8 cellular contexts compared by ENCODE assay signal in the genomic region with DNA sequence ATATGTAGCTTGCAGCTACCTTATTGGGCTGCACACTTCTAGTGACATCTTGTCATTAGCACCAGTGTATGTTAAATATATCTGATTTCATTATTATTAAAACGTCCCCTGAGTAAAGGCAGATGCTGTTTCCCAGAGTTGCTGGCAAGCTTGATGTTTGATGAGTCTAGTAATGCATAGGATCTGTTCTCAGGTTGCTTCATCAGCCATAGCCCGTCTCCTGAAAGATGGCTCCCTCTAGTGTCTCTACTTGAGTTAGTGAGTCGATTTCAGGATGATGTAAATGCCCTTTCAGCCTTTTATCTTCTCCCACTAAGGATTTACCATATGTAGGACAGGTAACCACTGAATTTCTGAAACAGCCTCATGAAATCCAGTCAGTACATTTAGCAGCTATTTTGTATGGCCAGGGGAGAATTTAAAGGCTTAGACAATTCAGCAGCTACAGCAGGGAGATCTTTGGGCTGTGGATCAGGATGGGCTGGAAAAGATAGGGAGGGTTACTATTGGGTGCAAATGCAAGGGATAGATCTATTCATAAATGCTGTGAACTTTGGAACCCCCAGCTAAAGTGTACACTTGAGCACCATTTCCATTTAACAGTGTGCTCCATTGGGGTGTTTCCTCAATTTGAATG.
A peak's percentile ranks its signal among the peaks of the same experiment; 100 is the strongest.
DNase-seq lines count a peak whose midpoint lies in the region; ATAC-seq and TF ChIP-seq lines count a peak whose summit lies in the region.

No MANE protein-coding gene starts in this region.

- no peaks in the 10 kb centered on the region for H3K79me2 ChIP-seq in SU-DHL-6 (ENCODE audit: insufficient read depth, low read length)

- H3K4me3 Mint-ChIP-seq in effector memory CD8-positive, alpha-beta T cell, result no peak overlapping the region

- no peak for ATAC-seq in GM19324 (IDR thresholded peaks at IDR 0.05; ENCODE audit: low FRiP score, unreplicated experiment)
- ATAC-seq in effector memory CD8-positive, alpha-beta T cell (replicated peaks), result no peak

- peaks cover 5 to 26% of the 10 kb centered on the region in 2 donors for H3K9me3 Mint-ChIP-seq in effector memory CD8-positive, alpha-beta T cell

- no peak overlapping the region for H3K4me2 ChIP-seq in SU-DHL-6 (ENCODE audit: low read depth, low read length, poor library complexity, severe bottlenecking)

- H3K36me3 Mint-ChIP-seq in effector memory CD8-positive, alpha-beta T cell (ENCODE audit: insufficient read depth), result no peaks in the 10 kb centered on the region

- H3F3A ChIP-seq in SU-DHL-6 (ENCODE audit: insufficient read depth), result no peaks in the 10 kb centered on the region

- no peak overlapping the region for H2AFZ ChIP-seq in SU-DHL-6 (ENCODE audit: low read depth, low read length, severe bottlenecking)

- CTCF ChIA-PET in HEK293 (lab: Yijun Ruan, JAX), result interaction anchor here (0.6 to 1.7 kb wide), 15 partner anchors 8 to 867 kb away, joined by 3 to 14 read pairs (median 3); no protein-coding TSS in a partner anchor

- no peaks in the 10 kb centered on the region for H4K20me1 ChIP-seq in SU-DHL-6 (ENCODE audit: low read depth, low read length)

- H3K36me3 ChIP-seq in HEK293 (ENCODE audit: control insufficient read depth in 2 of 2, insufficient read depth in 1 of 2, low read length in 2 of 2) (no peaks in the 10 kb centered on the region), SU-DHL-6 (ENCODE audit: low read length) (no peaks in the 10 kb centered on the region)

- no peaks in the 10 kb centered on the region for H3K9me2 ChIP-seq in SU-DHL-6 (replicated peaks; ENCODE audit: insufficient read depth, low read length)

- H3K4me3 ChIP-seq in HEK293 (ENCODE audit: low read depth, low read length) (no peak overlapping the region), SU-DHL-6 (ENCODE audit: insufficient read depth, low read length, poor library complexity, severe bottlenecking) (no peak overlapping the region)

- no peaks in the 10 kb centered on the region for H3K27me3 Mint-ChIP-seq in effector memory CD8-positive, alpha-beta T cell

- H3K27ac ChIP-seq in HEK293 (ENCODE audit: extremely low read depth, low read depth, low read length) (no peak overlapping the region), SU-DHL-6 (ENCODE audit: low read depth, low read length) (no peak overlapping the region)

- H3K27me3 ChIP-seq in SU-DHL-6 (ENCODE audit: low read length), result no peaks in the 10 kb centered on the region

- no peak overlapping the region for H3K27ac Mint-ChIP-seq in effector memory CD8-positive, alpha-beta T cell

- DNase-seq in GM10266 (ENCODE audit: extremely low spot score) (peak; percentile 25), NCI-H128 (lab: John Stamatoyannopoulos, UW; ENCODE audit: unreplicated experiment) (peak; percentile 53), inferior parietal cortex (ENCODE audit: extremely low spot score) (peak; percentile 85), HK-2 (ENCODE audit: unreplicated experiment) (no peak)
- no peak for DNase-seq in effector memory CD8-positive, alpha-beta T cell

- no peaks in the 10 kb centered on the region for H3K4me1 ChIP-seq in HEK293 (ENCODE audit: control insufficient read depth, insufficient read depth, low read length)

- H3K9me3 ChIP-seq in HEK293 (ENCODE audit: control insufficient read depth, insufficient read depth, low read depth, low read length) (no peaks in the 10 kb centered on the region), SU-DHL-6 (ENCODE audit: insufficient read depth, low read length) (no peaks in the 10 kb centered on the region)

- POLR2A ChIA-PET in HEK293 (lab: Yijun Ruan, JAX), result no interaction called here

- no peak overlapping the region for H3K9ac ChIP-seq in SU-DHL-6 (ENCODE audit: low read length)

- TF ChIP-seq CTCF in GM10266 (IDR thresholded peaks at IDR 0.05; ENCODE audit: control insufficient read depth, insufficient read depth, low read depth, missing control alignments) (peak; percentile 49), HEK293 (tag by site-specific recombination; IDR thresholded peaks at IDR 0.05) (no peak), SU-DHL-6 (IDR thresholded peaks at IDR 0.05; ENCODE audit: insufficient read depth, low read length, poor library complexity, severe bottlenecking) (peak; percentile 34)

- no peaks in the 10 kb centered on the region for H3K4me1 Mint-ChIP-seq in effector memory CD8-positive, alpha-beta T cell (ENCODE audit: low read depth in 2 of 2)

TF ChIP-seq in HEK293, 187 proteins besides CTCF, POLR2A, EP300 and RAD21:
- peak; percentile 53 for TF ChIP-seq ZNF654 (tag by site-specific recombination; IDR thresholded peaks at IDR 0.05; ENCODE audit: low read depth)
- no peak for TF ChIP-seq ZNF664 (tag by site-specific recombination; IDR thresholded peaks at IDR 0.05)

Comparison
In these comparisons a context has a peak if more than half of its experiments do, and no peak if none do; other contexts are left out.
1. DNase-seq: peak in GM10266 (single experiment), NCI-H128 (single experiment) and inferior parietal cortex (single experiment); none in effector memory CD8-positive, alpha-beta T cell (0 of 3) and HK-2 (single experiment).